ENCODE assay signal across 21 cellular contexts in the genomic region with DNA sequence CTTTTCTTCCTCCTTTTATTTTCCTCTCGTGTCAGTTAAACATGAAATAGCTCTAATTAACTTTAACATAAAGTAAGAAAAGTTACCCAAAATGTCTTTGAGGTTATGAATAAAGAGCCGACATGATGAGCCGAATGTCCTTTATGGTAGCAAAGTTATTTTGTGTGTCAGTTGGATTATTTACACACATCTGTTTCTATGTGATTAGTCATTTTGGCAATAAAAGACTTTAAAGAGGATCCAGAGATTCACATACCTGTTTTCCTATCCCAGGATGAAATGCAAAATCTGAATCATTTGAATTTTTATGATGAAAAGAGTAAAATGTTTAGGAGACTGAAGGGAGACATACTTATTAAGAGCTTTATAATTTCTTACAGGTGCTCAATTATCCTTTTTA.
"Had no signal": no experiment of that assay in that cellular context is flagged by ENCODE, and none has a peak within 500 bp of the region (broad histone marks: within the 10 kb centered on the region; RNA-seq: fewer than 3 reads in every experiment).

No MANE protein-coding gene starts in this region.

- H3K36me3 ChIP-seq: breast epithelium, neural progenitor cell, ovary had no signal

- H3K4me1 ChIP-seq: breast epithelium, psoas muscle had no signal

- H3K27me3 ChIP-seq: breast epithelium, heart right ventricle, neural progenitor cell, ovary, right atrium auricular region, thyroid gland had no signal

- H3K4me3 ChIP-seq: breast epithelium, heart right ventricle, lung, neural progenitor cell, ovary, psoas muscle, right atrium auricular region, thyroid gland had no signal

- H3K9ac ChIP-seq: neural progenitor cell had no signal

- H3K27ac ChIP-seq: breast epithelium, heart right ventricle, neural progenitor cell, ovary, psoas muscle, right atrium auricular region, thyroid gland had no signal

- ATAC-seq: heart right ventricle; naive thymus-derived CD4-positive, alpha-beta T cell; psoas muscle; stimulated activated naive CD8-positive, alpha-beta T cell treated with anti-CD3 and anti-CD28 coated beads, Interleukin-15, Interleukin-2, amounts not matched to agents 100 U/mL and 50 U/mL, for 24 hours; T-helper 17 cell had no signal

- H3K4me2 ChIP-seq: neural progenitor cell had no signal

- DNase-seq: activated CD4-positive, alpha-beta memory T cell treated with anti-CD3 and anti-CD28 coated beads for 36 hours; activated CD4-positive, alpha-beta T cell treated with anti-CD3 and anti-CD28 coated beads for 48 hours; activated CD4-positive, CD25-positive, alpha-beta regulatory T cell; activated naive CD4-positive, alpha-beta T cell treated with Interleukin-2 at 50 U/mL for 16 hours; activated naive CD8-positive, alpha-beta T cell treated with anti-CD3 and anti-CD28 coated beads for 36 hours; activated T-cell treated with anti-CD3 and anti-CD28 coated beads, Interleukin-2, amount 50 U/mL, for 48 hours; cortex of kidney; heart right ventricle; kidney; naive thymus-derived CD4-positive, alpha-beta T cell; ovary; psoas muscle; stimulated activated CD4-positive, alpha-beta T cell treated with anti-CD3 and anti-CD28 coated beads, Interleukin-12 subunit alpha, Interleukin-12 subunit beta, amount 100 ng/mL, for 4 hours; stimulated activated CD4-positive, alpha-beta T cell treated with anti-CD3 and anti-CD28 coated beads, Interleukin-4, amount 100 ng/mL, for 4 hours; stimulated activated naive CD8-positive, alpha-beta T cell treated with anti-CD3 and anti-CD28 coated beads, Interleukin-15, Interleukin-2, amounts not matched to agents 100 U/mL and 50 U/mL, for 24 hours; T-helper 17 cell; thyroid gland had no signal

- H3K9me3 ChIP-seq: breast epithelium, heart right ventricle, ovary, psoas muscle, right atrium auricular region, thyroid gland had no signal

- H2AFZ ChIP-seq: neural progenitor cell had no signal
